ENCODE assay signal across 1 cellular context in the genomic region with DNA sequence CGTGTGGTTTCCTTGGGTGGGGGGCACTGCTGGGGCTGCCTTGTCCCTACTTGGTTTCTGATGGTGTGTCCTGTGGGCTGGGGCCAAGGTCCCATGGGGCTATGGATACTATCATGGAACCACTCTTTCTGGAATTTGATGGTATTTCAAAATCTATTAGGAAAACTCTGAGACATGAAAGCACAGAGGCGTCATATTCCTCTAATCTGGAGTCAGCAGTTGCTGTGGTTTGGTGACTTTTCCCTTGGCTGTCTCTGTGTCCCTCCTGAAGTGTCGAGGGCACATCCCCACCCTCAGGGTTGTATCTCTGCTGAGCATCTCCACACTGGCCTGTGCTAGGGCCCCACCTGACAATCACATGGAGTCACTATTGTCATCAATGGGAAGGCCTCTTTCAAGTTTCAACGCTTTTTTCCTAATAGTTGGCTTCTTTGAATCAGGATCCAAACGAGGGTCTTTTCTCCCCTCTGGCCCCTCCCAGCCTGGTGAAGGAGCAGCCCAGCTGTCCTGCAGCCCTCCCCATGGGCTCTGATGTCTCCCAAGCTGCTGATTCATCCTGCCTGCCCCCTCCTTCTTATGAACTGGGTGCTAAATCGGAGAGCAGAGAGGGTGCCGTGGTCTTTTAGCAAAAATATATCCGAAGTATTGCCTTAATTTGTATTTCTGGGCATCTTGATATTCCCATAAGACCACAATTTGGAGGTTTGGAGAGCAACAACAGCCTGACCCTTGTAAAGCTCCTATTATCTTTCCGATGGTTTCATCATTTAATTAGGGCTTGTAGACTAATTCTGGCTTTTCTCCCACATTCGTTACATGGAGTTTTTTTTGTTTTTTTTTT.
TF ChIP-seq lines count a peak whose summit lies in the region.

No MANE protein-coding gene starts in this region.

TF ChIP-seq in K562, 482 proteins besides CTCF, POLR2A, EP300 and RAD21 (continued from another document and continues in another):
- TF ChIP-seq ZBTB33 (CRISPR knock-in tag; IDR thresholded peaks at IDR 0.05) (peak; percentile 70; the same call in 1 of the 2 replicates), NR1H2 (CRISPR knock-in tag; IDR thresholded peaks at IDR 0.05) (0 out of 2 replicates have a peak, but pooled peaks have one; percentile 94), FOXP1 (CRISPR knock-in tag; IDR thresholded peaks at IDR 0.05) (peak; percentile 21), ASH1L (IDR thresholded peaks at IDR 0.05; ENCODE audit: borderline replicate concordance, low read depth, partially characterized antibody) (no peak), FOXA1 (IDR thresholded peaks at IDR 0.05; ENCODE audit: borderline replicate concordance) (no peak), RREB1 (CRISPR knock-in tag; IDR thresholded peaks at IDR 0.05) (peak; percentile 100), IRF9 (tag; IDR thresholded peaks at IDR 0.05) (peak; percentile 97), THAP7 (CRISPR knock-in tag; IDR thresholded peaks at IDR 0.05) (peak; percentile 95), ZNF175 (CRISPR knock-in tag; IDR thresholded peaks at IDR 0.05; ENCODE audit: low read depth) (peak; percentile 100), ZNF561 (CRISPR knock-in tag; conservative IDR thresholded peaks at IDR 0.05) (peak; percentile 93), ZBTB8A (IDR thresholded peaks at IDR 0.05; ENCODE audit: partially characterized antibody) (no peak), MECOM (CRISPR knock-in tag; IDR thresholded peaks at IDR 0.05) (peak; percentile 99)
- TF ChIP-seq, protein P1, sequence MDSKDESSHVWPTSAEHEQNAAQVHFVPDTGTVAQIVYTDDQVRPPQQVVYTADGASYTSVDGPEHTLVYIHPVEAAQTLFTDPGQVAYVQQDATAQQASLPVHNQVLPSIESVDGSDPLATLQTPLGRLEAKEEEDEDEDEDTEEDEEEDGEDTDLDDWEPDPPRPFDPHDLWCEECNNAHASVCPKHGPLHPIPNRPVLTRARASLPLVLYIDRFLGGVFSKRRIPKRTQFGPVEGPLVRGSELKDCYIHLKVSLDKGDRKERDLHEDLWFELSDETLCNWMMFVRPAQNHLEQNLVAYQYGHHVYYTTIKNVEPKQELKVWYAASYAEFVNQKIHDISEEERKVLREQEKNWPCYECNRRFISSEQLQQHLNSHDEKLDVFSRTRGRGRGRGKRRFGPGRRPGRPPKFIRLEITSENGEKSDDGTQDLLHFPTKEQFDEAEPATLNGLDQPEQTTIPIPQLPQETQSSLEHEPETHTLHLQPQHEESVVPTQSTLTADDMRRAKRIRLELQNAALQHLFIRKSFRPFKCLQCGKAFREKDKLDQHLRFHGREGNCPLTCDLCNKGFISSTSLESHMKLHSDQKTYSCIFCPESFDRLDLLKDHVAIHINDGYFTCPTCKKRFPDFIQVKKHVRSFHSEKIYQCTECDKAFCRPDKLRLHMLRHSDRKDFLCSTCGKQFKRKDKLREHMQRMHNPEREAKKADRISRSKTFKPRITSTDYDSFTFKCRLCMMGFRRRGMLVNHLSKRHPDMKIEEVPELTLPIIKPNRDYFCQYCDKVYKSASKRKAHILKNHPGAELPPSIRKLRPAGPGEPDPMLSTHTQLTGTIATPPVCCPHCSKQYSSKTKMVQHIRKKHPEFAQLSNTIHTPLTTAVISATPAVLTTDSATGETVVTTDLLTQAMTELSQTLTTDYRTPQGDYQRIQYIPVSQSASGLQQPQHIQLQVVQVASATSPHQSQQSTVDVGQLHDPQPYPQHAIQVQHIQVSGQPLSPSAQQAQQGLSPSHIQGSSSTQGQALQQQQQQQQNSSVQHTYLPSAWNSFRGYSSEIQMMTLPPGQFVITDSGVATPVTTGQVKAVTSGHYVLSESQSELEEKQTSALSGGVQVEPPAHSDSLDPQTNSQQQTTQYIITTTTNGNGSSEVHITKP (IDR thresholded peaks at IDR 0.05; ENCODE audit: partially characterized antibody) = no peak
- TF ChIP-seq, protein P2, sequence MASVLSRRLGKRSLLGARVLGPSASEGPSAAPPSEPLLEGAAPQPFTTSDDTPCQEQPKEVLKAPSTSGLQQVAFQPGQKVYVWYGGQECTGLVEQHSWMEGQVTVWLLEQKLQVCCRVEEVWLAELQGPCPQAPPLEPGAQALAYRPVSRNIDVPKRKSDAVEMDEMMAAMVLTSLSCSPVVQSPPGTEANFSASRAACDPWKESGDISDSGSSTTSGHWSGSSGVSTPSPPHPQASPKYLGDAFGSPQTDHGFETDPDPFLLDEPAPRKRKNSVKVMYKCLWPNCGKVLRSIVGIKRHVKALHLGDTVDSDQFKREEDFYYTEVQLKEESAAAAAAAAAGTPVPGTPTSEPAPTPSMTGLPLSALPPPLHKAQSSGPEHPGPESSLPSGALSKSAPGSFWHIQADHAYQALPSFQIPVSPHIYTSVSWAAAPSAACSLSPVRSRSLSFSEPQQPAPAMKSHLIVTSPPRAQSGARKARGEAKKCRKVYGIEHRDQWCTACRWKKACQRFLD (CRISPR knock-in tag; IDR thresholded peaks at IDR 0.05) = peak; percentile 100
- TF ChIP-seq, protein P3, sequence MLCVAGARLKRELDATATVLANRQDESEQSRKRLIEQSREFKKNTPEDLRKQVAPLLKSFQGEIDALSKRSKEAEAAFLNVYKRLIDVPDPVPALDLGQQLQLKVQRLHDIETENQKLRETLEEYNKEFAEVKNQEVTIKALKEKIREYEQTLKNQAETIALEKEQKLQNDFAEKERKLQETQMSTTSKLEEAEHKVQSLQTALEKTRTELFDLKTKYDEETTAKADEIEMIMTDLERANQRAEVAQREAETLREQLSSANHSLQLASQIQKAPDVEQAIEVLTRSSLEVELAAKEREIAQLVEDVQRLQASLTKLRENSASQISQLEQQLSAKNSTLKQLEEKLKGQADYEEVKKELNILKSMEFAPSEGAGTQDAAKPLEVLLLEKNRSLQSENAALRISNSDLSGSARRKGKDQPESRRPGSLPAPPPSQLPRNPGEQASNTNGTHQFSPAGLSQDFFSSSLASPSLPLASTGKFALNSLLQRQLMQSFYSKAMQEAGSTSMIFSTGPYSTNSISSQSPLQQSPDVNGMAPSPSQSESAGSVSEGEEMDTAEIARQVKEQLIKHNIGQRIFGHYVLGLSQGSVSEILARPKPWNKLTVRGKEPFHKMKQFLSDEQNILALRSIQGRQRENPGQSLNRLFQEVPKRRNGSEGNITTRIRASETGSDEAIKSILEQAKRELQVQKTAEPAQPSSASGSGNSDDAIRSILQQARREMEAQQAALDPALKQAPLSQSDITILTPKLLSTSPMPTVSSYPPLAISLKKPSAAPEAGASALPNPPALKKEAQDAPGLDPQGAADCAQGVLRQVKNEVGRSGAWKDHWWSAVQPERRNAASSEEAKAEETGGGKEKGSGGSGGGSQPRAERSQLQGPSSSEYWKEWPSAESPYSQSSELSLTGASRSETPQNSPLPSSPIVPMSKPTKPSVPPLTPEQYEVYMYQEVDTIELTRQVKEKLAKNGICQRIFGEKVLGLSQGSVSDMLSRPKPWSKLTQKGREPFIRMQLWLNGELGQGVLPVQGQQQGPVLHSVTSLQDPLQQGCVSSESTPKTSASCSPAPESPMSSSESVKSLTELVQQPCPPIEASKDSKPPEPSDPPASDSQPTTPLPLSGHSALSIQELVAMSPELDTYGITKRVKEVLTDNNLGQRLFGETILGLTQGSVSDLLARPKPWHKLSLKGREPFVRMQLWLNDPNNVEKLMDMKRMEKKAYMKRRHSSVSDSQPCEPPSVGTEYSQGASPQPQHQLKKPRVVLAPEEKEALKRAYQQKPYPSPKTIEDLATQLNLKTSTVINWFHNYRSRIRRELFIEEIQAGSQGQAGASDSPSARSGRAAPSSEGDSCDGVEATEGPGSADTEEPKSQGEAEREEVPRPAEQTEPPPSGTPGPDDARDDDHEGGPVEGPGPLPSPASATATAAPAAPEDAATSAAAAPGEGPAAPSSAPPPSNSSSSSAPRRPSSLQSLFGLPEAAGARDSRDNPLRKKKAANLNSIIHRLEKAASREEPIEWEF (CRISPR knock-in tag; IDR thresholded peaks at IDR 0.05) = peak; percentile 95
- TF ChIP-seq, protein P4, sequence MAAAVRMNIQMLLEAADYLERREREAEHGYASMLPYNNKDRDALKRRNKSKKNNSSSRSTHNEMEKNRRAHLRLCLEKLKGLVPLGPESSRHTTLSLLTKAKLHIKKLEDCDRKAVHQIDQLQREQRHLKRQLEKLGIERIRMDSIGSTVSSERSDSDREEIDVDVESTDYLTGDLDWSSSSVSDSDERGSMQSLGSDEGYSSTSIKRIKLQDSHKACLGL (CRISPR knock-in tag; IDR thresholded peaks at IDR 0.05; ENCODE audit: borderline replicate concordance, poor library complexity, severe bottlenecking) = peak; percentile 92
- TF ChIP-seq, protein P5, sequence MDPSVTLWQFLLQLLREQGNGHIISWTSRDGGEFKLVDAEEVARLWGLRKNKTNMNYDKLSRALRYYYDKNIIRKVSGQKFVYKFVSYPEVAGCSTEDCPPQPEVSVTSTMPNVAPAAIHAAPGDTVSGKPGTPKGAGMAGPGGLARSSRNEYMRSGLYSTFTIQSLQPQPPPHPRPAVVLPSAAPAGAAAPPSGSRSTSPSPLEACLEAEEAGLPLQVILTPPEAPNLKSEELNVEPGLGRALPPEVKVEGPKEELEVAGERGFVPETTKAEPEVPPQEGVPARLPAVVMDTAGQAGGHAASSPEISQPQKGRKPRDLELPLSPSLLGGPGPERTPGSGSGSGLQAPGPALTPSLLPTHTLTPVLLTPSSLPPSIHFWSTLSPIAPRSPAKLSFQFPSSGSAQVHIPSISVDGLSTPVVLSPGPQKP (CRISPR knock-in tag; IDR thresholded peaks at IDR 0.05) = no peak
- TF ChIP-seq, protein P6, sequence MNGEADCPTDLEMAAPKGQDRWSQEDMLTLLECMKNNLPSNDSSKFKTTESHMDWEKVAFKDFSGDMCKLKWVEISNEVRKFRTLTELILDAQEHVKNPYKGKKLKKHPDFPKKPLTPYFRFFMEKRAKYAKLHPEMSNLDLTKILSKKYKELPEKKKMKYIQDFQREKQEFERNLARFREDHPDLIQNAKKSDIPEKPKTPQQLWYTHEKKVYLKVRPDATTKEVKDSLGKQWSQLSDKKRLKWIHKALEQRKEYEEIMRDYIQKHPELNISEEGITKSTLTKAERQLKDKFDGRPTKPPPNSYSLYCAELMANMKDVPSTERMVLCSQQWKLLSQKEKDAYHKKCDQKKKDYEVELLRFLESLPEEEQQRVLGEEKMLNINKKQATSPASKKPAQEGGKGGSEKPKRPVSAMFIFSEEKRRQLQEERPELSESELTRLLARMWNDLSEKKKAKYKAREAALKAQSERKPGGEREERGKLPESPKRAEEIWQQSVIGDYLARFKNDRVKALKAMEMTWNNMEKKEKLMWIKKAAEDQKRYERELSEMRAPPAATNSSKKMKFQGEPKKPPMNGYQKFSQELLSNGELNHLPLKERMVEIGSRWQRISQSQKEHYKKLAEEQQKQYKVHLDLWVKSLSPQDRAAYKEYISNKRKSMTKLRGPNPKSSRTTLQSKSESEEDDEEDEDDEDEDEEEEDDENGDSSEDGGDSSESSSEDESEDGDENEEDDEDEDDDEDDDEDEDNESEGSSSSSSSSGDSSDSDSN (IDR thresholded peaks at IDR 0.05; ENCODE audit: borderline replicate concordance in 1 of 2, low read depth in 2 of 2, low read length in 2 of 2) = peak in 1 of 2 experiments; percentile 54; a peak in 1 of 4 replicates
